Comparison of ENCODE assay signal across 8 cellular contexts in genomic region chr1:61641578-61642336, GRCh38.
DNase-seq lines count a peak whose midpoint lies in the region; ATAC-seq and TF ChIP-seq lines count a peak whose summit lies in the region.

No MANE protein-coding gene starts in this region.

- no peak for TF ChIP-seq POLR2A in sigmoid colon (IDR thresholded peaks at IDR 0.05)

- no peaks in the 10 kb centered on the region for H4K20me1 ChIP-seq in BLaER1 treated with 17β-estradiol and CSF1 and Interleukin-3, amounts not matched to agents 10 nM and 100 nM
- H4K20me1 ChIP-seq in hepatocyte (ENCODE audit: insufficient read depth, poor library complexity, severe bottlenecking) = no peaks in the 10 kb centered on the region

- H3K27me3 Mint-ChIP-seq in activated naive CD8-positive, alpha-beta T cell treated with anti-CD3 and anti-CD28 coated beads, Interleukin-2, amount 50 U/mL, for 24 hours = peaks cover 1% of the 10 kb centered on the region

- TF ChIP-seq EP300 in sigmoid colon (IDR thresholded peaks at IDR 0.05) = no peak

- no peaks in the 10 kb centered on the region for H3K36me3 Mint-ChIP-seq in activated naive CD8-positive, alpha-beta T cell treated with anti-CD3 and anti-CD28 coated beads, Interleukin-2, amount 50 U/mL, for 24 hours (ENCODE audit: low read depth)

- no peaks in the 10 kb centered on the region for H3K9me2 ChIP-seq in hepatocyte (replicated peaks; ENCODE audit: insufficient read depth)

- H3K4me3 Mint-ChIP-seq in activated naive CD8-positive, alpha-beta T cell treated with anti-CD3 and anti-CD28 coated beads, Interleukin-2, amount 50 U/mL, for 24 hours = peak overlapping the region; percentile 70

- H3K4me2 ChIP-seq in BLaER1 treated with 17β-estradiol and CSF1 and Interleukin-3, amounts not matched to agents 10 nM and 100 nM = peak overlapping the region; percentile 45 to 90 (median 61)
- peak overlapping the region; percentile 52 for H3K4me2 ChIP-seq in hepatocyte

- H3K4me1 ChIP-seq in BLaER1 treated with 17β-estradiol and CSF1 and Interleukin-3, amounts not matched to agents 10 nM and 100 nM = peaks cover 0 to 26% (median 10%) of the 10 kb centered on the region in 10 experiments; a peak in 11 of 20 replicates
- peaks cover 17% of the 10 kb centered on the region for H3K4me1 ChIP-seq in hepatocyte (ENCODE audit: insufficient read depth)
- H3K4me1 ChIP-seq in sigmoid colon = peaks cover 0 to 54% (median 39%) of the 10 kb centered on the region in 4 donors

- peak; percentile 69 for TF ChIP-seq CTCF in hepatocyte (IDR thresholded peaks at IDR 0.05; ENCODE audit: poor library complexity)
- TF ChIP-seq CTCF in sigmoid colon (IDR thresholded peaks at IDR 0.05) = peak; percentile 17 to 67 (median 43)

- peak overlapping the region; percentile 57 for H3K27ac Mint-ChIP-seq in activated naive CD8-positive, alpha-beta T cell treated with anti-CD3 and anti-CD28 coated beads, Interleukin-2, amount 50 U/mL, for 24 hours

- no peaks in the 10 kb centered on the region for H3K9me3 ChIP-seq in BLaER1 treated with 17β-estradiol and CSF1 and Interleukin-3, amounts not matched to agents 10 nM and 100 nM (replicated peaks in 1 of 11)
- no peaks in the 10 kb centered on the region for H3K9me3 ChIP-seq in hepatocyte (ENCODE audit: low read depth)
- no peaks in the 10 kb centered on the region for H3K9me3 ChIP-seq in sigmoid colon

- peak; percentile 73 for DNase-seq in SKM-1 (lab: John Stamatoyannopoulos, UW; ENCODE audit: unreplicated experiment)
- DNase-seq in activated naive CD8-positive, alpha-beta T cell treated with anti-CD3 and anti-CD28 coated beads, Interleukin-2, amount 50 U/mL, for 24 hours = peak; percentile 62
- DNase-seq in hepatocyte (ENCODE audit: low spot score) = peak; percentile 68
- DNase-seq in sigmoid colon = peak; percentile 90
- no peak for DNase-seq in NCI-H226

- peak overlapping the region in 4 of 10 experiments; percentile 40 to 55 (median 45); a peak in 6 of 20 replicates for H3K4me3 ChIP-seq in BLaER1 treated with 17β-estradiol and CSF1 and Interleukin-3, amounts not matched to agents 10 nM and 100 nM
- H3K4me3 ChIP-seq in hepatocyte (no peak overlapping the region), sigmoid colon (peak overlapping the region in 2 of 4 donors; percentile 21 to 22)

- no peaks in the 10 kb centered on the region for H3K9me3 Mint-ChIP-seq in activated naive CD8-positive, alpha-beta T cell treated with anti-CD3 and anti-CD28 coated beads, Interleukin-2, amount 50 U/mL, for 24 hours

- H3K79me2 ChIP-seq in hepatocyte = no peaks in the 10 kb centered on the region

- ATAC-seq in GM19395 (IDR thresholded peaks at IDR 0.05; ENCODE audit: unreplicated experiment) = peak; percentile 99
- peak; percentile 98 for ATAC-seq in HG03460 (IDR thresholded peaks at IDR 0.05; ENCODE audit: unreplicated experiment)
- peak; percentile 87 for ATAC-seq in activated naive CD8-positive, alpha-beta T cell treated with anti-CD3 and anti-CD28 coated beads, Interleukin-2, amount 50 U/mL, for 24 hours

- peaks cover 11% of the 10 kb centered on the region for H3K4me1 Mint-ChIP-seq in activated naive CD8-positive, alpha-beta T cell treated with anti-CD3 and anti-CD28 coated beads, Interleukin-2, amount 50 U/mL, for 24 hours

- no peak overlapping the region for H2AFZ ChIP-seq in hepatocyte

- peak overlapping the region in 4 of 11 experiments; percentile 20 to 51 (median 27); a peak in 5 of 22 replicates for H3K27ac ChIP-seq in BLaER1 treated with 17β-estradiol and CSF1 and Interleukin-3, amounts not matched to agents 10 nM and 100 nM
- H3K27ac ChIP-seq in hepatocyte (no peak overlapping the region), sigmoid colon (peak overlapping the region; percentile 66 to 80 (median 76))

- peak overlapping the region in 4 of 11 experiments; percentile 33 to 70 (median 46); a peak in 5 of 22 replicates for H3K9ac ChIP-seq in BLaER1 treated with 17β-estradiol and CSF1 and Interleukin-3, amounts not matched to agents 10 nM and 100 nM

- intact Hi-C loops in sigmoid colon (cut with DNase I) = loop anchor here (5.0 kb wide), 2 partner anchors 589 to 659 kb away; no protein-coding TSS in a partner anchor

- no peaks in the 10 kb centered on the region for H3K36me3 ChIP-seq in BLaER1 treated with 17β-estradiol and CSF1 and Interleukin-3, amounts not matched to agents 10 nM and 100 nM
- H3K36me3 ChIP-seq in hepatocyte (replicated peaks; ENCODE audit: insufficient read depth, low read depth) (no peaks in the 10 kb centered on the region), sigmoid colon (no peaks in the 10 kb centered on the region)

- WGBS in hepatocyte (ENCODE audit: low lambda C conversion rate, missing lambda C conversion rate) = 35% methylated on average over 23 of the region's 23 CpGs
- 18 to 46% methylated on average over 23 of the region's 23 CpGs for WGBS in sigmoid colon, 2 donors

- peaks cover 0 to 10% (median 0%) of the 10 kb centered on the region in 11 experiments; a peak in 5 of 22 replicates for H3K27me3 ChIP-seq in BLaER1 treated with 17β-estradiol and CSF1 and Interleukin-3, amounts not matched to agents 10 nM and 100 nM
- no peaks in the 10 kb centered on the region for H3K27me3 ChIP-seq in hepatocyte
- no peaks in the 10 kb centered on the region for H3K27me3 ChIP-seq in sigmoid colon
